ENCODE assay signal across 1 cellular context in the genomic region with DNA sequence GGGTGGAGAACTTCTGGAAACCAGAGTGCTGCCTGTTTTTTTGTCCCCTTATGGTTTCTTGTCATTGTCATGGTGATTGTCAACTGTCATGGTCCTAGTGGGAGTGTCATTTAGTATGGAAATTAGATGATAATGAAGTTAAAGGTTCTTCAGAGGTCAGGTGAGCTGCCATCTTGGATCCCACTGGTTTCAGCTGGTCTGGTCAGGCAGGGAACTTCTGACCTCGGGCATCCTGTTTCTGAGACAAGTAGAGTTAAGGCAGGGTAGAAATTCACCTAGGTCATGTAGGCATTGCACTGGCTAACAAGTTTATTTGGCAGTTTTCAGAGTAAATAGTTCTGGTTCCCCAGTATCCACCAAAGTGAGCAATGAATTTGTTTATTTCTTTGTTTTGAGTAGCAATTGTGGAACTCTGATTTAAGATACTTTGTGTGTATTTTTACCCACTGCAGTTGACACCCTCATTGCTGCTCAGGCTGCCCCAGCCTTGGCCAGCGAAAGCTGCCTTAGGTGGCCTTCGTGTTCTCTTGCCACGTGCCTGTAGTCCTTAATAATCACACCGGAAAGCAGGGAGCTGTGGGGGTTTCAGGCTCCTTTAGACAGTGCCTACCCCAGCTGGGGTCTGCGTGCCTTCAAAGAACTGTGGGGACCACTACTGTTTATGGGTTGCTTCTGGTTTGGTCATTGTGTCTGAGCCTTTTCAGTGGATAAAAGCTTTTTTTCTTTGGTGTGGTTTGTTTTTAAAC.
TF ChIP-seq lines count a peak whose summit lies in the region.

No MANE protein-coding gene starts in this region.

TF ChIP-seq in K562, 482 proteins besides CTCF, POLR2A, EP300 and RAD21 (continued from another document):
- TF ChIP-seq, protein P1, sequence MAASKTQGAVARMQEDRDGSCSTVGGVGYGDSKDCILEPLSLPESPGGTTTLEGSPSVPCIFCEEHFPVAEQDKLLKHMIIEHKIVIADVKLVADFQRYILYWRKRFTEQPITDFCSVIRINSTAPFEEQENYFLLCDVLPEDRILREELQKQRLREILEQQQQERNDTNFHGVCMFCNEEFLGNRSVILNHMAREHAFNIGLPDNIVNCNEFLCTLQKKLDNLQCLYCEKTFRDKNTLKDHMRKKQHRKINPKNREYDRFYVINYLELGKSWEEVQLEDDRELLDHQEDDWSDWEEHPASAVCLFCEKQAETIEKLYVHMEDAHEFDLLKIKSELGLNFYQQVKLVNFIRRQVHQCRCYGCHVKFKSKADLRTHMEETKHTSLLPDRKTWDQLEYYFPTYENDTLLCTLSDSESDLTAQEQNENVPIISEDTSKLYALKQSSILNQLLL (CRISPR knock-in tag; IDR thresholded peaks at IDR 0.05; ENCODE audit: borderline replicate concordance), result no peak
- TF ChIP-seq RFX1 (IDR thresholded peaks at IDR 0.05) (peak; percentile 39; the same call in 1 of the 2 replicates), L3MBTL2 (IDR thresholded peaks at IDR 0.05) (0 out of 2 replicates have a peak, but pooled peaks have one; percentile 18), KAT2B (IDR thresholded peaks at IDR 0.05; ENCODE audit: low read depth, low read length) (no peak), ZBTB17 (CRISPR knock-in tag; IDR thresholded peaks at IDR 0.05) (no peak), ZNF282 (CRISPR knock-in tag; IDR thresholded peaks at IDR 0.05) (no peak), HMG20A (CRISPR knock-in tag; conservative IDR thresholded peaks at IDR 0.05) (no peak), KLF16 (IDR thresholded peaks at IDR 0.05) (peak; percentile 64), ARNT (IDR thresholded peaks at IDR 0.05) (no peak), RFX5 (IDR thresholded peaks at IDR 0.05; ENCODE audit: low read depth, low read length) (no peak), GATAD2A (IDR thresholded peaks at IDR 0.05) (no peak), ZNF436 (CRISPR knock-in tag; IDR thresholded peaks at IDR 0.05) (no peak), FOSL1 (tag; conservative IDR thresholded peaks at IDR 0.05) (no peak), BMI1 (IDR thresholded peaks at IDR 0.05; ENCODE audit: low read length) (no peak), STAT5A (IDR thresholded peaks at IDR 0.05; ENCODE audit: borderline replicate concordance, low read length) (no peak), SRSF1 (IDR thresholded peaks at IDR 0.05; ENCODE audit: low read depth, low read length) (no peak), CTBP1 (IDR thresholded peaks at IDR 0.05; ENCODE audit: borderline replicate concordance) (no peak), SREBF2 (CRISPR knock-in tag; IDR thresholded peaks at IDR 0.05) (no peak), CREBBP (IDR thresholded peaks at IDR 0.05; ENCODE audit: low read depth, low read length) (no peak), ZKSCAN1 (IDR thresholded peaks at IDR 0.05; ENCODE audit: low read depth, low read length) (no peak), PHB (CRISPR knock-in tag; IDR thresholded peaks at IDR 0.05) (no peak), SP1 (CRISPR knock-in tag; IDR thresholded peaks at IDR 0.05) (no peak), YY1 (IDR thresholded peaks at IDR 0.05; ENCODE audit: borderline replicate concordance in 1 of 3, control insufficient read depth in 1 of 3, extremely low read depth in 1 of 3, insufficient read depth in 3 of 3, insufficient read length in 1 of 3, insufficient replicate concordance in 2 of 3, low read depth in 1 of 3, low read length in 2 of 3) (peak in 1 of 3 experiments; percentile 82)
- TF ChIP-seq, protein P2, sequence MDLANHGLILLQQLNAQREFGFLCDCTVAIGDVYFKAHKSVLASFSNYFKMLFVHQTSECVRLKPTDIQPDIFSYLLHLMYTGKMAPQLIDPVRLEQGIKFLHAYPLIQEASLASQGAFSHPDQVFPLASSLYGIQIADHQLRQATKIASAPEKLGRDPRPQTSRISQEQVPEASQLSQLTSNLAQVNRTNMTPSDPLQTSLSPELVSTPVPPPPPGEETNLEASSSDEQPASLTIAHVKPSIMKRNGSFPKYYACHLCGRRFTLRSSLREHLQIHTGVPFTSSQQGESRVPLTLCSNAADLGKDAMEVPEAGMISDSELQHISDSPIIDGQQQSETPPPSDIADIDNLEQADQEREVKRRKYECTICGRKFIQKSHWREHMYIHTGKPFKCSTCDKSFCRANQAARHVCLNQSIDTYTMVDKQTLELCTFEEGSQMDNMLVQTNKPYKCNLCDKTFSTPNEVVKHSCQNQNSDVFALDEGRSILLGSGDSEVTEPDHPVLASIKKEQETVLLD (IDR thresholded peaks at IDR 0.05), result no peak
- TF ChIP-seq, protein P3, sequence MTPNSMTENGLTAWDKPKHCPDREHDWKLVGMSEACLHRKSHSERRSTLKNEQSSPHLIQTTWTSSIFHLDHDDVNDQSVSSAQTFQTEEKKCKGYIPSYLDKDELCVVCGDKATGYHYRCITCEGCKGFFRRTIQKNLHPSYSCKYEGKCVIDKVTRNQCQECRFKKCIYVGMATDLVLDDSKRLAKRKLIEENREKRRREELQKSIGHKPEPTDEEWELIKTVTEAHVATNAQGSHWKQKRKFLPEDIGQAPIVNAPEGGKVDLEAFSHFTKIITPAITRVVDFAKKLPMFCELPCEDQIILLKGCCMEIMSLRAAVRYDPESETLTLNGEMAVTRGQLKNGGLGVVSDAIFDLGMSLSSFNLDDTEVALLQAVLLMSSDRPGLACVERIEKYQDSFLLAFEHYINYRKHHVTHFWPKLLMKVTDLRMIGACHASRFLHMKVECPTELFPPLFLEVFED (CRISPR knock-in tag; conservative IDR thresholded peaks at IDR 0.05), result no peak
- TF ChIP-seq, protein P4, sequence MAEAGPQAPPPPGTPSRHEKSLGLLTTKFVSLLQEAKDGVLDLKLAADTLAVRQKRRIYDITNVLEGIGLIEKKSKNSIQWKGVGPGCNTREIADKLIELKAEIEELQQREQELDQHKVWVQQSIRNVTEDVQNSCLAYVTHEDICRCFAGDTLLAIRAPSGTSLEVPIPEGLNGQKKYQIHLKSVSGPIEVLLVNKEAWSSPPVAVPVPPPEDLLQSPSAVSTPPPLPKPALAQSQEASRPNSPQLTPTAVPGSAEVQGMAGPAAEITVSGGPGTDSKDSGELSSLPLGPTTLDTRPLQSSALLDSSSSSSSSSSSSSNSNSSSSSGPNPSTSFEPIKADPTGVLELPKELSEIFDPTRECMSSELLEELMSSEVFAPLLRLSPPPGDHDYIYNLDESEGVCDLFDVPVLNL (CRISPR knock-in tag; IDR thresholded peaks at IDR 0.05; ENCODE audit: low read depth), result no peak
- TF ChIP-seq, protein P5, sequence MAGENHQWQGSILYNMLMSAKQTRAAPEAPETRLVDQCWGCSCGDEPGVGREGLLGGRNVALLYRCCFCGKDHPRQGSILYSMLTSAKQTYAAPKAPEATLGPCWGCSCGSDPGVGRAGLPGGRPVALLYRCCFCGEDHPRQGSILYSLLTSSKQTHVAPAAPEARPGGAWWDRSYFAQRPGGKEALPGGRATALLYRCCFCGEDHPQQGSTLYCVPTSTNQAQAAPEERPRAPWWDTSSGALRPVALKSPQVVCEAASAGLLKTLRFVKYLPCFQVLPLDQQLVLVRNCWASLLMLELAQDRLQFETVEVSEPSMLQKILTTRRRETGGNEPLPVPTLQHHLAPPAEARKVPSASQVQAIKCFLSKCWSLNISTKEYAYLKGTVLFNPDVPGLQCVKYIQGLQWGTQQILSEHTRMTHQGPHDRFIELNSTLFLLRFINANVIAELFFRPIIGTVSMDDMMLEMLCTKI (IDR thresholded peaks at IDR 0.05; ENCODE audit: partially characterized antibody), result no peak
- TF ChIP-seq, protein P6, sequence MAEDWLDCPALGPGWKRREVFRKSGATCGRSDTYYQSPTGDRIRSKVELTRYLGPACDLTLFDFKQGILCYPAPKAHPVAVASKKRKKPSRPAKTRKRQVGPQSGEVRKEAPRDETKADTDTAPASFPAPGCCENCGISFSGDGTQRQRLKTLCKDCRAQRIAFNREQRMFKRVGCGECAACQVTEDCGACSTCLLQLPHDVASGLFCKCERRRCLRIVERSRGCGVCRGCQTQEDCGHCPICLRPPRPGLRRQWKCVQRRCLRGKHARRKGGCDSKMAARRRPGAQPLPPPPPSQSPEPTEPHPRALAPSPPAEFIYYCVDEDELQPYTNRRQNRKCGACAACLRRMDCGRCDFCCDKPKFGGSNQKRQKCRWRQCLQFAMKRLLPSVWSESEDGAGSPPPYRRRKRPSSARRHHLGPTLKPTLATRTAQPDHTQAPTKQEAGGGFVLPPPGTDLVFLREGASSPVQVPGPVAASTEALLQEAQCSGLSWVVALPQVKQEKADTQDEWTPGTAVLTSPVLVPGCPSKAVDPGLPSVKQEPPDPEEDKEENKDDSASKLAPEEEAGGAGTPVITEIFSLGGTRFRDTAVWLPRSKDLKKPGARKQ (CRISPR knock-in tag; IDR thresholded peaks at IDR 0.05), result no peak
- TF ChIP-seq, protein P7, sequence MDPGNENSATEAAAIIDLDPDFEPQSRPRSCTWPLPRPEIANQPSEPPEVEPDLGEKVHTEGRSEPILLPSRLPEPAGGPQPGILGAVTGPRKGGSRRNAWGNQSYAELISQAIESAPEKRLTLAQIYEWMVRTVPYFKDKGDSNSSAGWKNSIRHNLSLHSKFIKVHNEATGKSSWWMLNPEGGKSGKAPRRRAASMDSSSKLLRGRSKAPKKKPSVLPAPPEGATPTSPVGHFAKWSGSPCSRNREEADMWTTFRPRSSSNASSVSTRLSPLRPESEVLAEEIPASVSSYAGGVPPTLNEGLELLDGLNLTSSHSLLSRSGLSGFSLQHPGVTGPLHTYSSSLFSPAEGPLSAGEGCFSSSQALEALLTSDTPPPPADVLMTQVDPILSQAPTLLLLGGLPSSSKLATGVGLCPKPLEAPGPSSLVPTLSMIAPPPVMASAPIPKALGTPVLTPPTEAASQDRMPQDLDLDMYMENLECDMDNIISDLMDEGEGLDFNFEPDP (CRISPR knock-in tag; IDR thresholded peaks at IDR 0.05), result no peak
- TF ChIP-seq, protein P8, sequence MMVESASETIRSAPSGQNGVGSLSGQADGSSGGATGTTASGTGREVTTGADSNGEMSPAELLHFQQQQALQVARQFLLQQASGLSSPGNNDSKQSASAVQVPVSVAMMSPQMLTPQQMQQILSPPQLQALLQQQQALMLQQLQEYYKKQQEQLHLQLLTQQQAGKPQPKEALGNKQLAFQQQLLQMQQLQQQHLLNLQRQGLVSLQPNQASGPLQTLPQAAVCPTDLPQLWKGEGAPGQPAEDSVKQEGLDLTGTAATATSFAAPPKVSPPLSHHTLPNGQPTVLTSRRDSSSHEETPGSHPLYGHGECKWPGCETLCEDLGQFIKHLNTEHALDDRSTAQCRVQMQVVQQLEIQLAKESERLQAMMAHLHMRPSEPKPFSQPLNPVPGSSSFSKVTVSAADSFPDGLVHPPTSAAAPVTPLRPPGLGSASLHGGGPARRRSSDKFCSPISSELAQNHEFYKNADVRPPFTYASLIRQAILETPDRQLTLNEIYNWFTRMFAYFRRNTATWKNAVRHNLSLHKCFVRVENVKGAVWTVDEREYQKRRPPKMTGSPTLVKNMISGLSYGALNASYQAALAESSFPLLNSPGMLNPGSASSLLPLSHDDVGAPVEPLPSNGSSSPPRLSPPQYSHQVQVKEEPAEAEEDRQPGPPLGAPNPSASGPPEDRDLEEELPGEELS (CRISPR knock-in tag; IDR thresholded peaks at IDR 0.05; ENCODE audit: borderline replicate concordance), result no peak
- TF ChIP-seq, protein P9, sequence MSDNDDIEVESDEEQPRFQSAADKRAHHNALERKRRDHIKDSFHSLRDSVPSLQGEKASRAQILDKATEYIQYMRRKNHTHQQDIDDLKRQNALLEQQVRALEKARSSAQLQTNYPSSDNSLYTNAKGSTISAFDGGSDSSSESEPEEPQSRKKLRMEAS (CRISPR knock-in tag; IDR thresholded peaks at IDR 0.05), result no peak
- TF ChIP-seq, protein P10, sequence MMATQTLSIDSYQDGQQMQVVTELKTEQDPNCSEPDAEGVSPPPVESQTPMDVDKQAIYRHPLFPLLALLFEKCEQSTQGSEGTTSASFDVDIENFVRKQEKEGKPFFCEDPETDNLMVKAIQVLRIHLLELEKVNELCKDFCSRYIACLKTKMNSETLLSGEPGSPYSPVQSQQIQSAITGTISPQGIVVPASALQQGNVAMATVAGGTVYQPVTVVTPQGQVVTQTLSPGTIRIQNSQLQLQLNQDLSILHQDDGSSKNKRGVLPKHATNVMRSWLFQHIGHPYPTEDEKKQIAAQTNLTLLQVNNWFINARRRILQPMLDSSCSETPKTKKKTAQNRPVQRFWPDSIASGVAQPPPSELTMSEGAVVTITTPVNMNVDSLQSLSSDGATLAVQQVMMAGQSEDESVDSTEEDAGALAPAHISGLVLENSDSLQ (IDR thresholded peaks at IDR 0.05), result peak; percentile 6; the same call in 1 of the 2 replicates
